ENCODE assay signal across 25 cellular contexts in the genomic region with DNA sequence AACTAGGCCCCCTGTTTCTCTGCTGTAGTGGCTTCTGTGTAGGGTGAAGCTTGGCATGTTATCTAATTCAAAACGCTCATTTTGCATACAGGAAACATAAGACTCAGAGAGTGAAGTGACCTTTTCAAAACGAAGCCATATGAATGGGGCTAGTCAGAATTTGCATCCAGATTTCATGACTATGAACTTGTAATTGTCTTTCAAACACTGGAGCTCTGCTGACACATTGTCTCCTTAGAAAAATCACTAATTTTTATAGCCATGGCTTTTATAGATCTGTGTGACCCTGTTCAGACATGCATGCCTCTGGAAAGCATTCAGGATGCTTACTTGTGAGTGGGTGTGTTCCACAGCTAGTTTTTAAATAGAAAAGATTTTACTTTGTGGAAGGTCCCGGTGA.
"Had no signal": no experiment of that assay in that cellular context is flagged by ENCODE, and none has a peak within 500 bp of the region (broad histone marks: within the 10 kb centered on the region; RNA-seq: fewer than 3 reads in every experiment).

No MANE protein-coding gene starts in this region.

- H3K4me1 ChIP-seq: neural progenitor cell, parathyroid adenoma, psoas muscle, right lobe of liver, sigmoid colon, stomach, thyroid gland, upper lobe of left lung, vagina had no signal

- H3K27me3 ChIP-seq: neural progenitor cell, ovary, right lobe of liver, sigmoid colon, stomach, thyroid gland, tibial nerve, upper lobe of left lung, vagina had no signal

- H3K4me3 ChIP-seq: neural progenitor cell, ovary, psoas muscle, right lobe of liver, sigmoid colon, stomach, thoracic aorta, thyroid gland, tibial nerve, upper lobe of left lung, vagina had no signal

- H3K36me3 ChIP-seq: neural progenitor cell, ovary, right lobe of liver, sigmoid colon, stomach, thoracic aorta, thyroid gland, tibial nerve, upper lobe of left lung, vagina had no signal

- H3K9me3 ChIP-seq: ovary, psoas muscle, right lobe of liver, sigmoid colon, stomach, thoracic aorta, thyroid gland, tibial nerve, upper lobe of left lung, vagina had no signal

- ATAC-seq: natural killer cell; psoas muscle; right cardiac atrium; right lobe of liver; stimulated activated effector memory CD8-positive, alpha-beta T cell treated with anti-CD3 and anti-CD28 coated beads, Interleukin-12 subunit alpha, Interleukin-12 subunit beta, amount 100 ng/mL, for 72 hours; stimulated activated naive B cell treated with anti-CD40 and anti-IgM and Interleukin-4, amounts not matched to agents 10 μg/mL and 1 μg/mL and 100 μg/mL, for 72 hours had no signal

- DNase-seq: natural killer cell; occipital lobe; ovary; posterior cingulate gyrus; psoas muscle; right cardiac atrium; right lobe of liver; sigmoid colon; small intestine; stimulated activated CD4-positive, alpha-beta T cell treated with anti-CD3 and anti-CD28 coated beads, Interleukin-15, amount 100 ng/mL, for 24 hours; stimulated activated CD4-positive, alpha-beta T cell treated with anti-CD3 and anti-CD28 coated beads, Interleukin-2, amount 100 ng/mL, for 24 hours; stimulated activated CD4-positive, alpha-beta T cell treated with anti-CD3 and anti-CD28 coated beads, Interleukin-2, amount 100 ng/mL, for 48 hours; stimulated activated CD4-positive, alpha-beta T cell treated with anti-CD3 and anti-CD28 coated beads, Interleukin-4, amount 100 ng/mL, for 24 hours; stimulated activated naive B cell treated with anti-CD40 and anti-IgM and Interleukin-4, amounts not matched to agents 10 μg/mL and 1 μg/mL and 100 μg/mL, for 72 hours; stimulated activated naive CD4-positive, alpha-beta T cell treated with Interleukin-2 at 50 U/mL for 16 hours; stomach; thyroid gland; trophoblast cell; upper lobe of left lung had no signal
